ENCODE assay signal across 24 cellular contexts in the genomic region with DNA sequence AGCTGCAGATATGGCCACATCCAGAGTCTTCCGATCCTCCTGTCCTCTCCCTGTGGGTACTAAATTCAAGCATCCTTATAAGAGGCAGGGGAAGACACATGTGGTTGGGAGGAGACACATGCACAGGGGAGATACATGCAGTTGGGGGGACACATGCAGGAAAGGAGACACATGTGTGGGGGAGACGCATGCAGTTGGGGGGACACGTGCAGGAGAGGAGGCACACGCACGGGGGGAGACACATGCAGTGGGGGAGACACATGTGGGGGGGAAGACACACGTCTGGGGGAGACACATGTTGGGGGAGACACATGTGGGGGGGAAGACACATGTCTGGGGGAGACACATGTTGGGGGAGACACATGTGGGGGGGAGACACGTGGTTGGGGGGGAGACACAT. TPM values are rescaled to one million over a fixed set of nuclear protein-coding genes. Genes with fewer than 3 reads are reported as not detected.
"Had no signal": no experiment of that assay in that cellular context is flagged by ENCODE, and none has a peak within 500 bp of the region (broad histone marks: within the 10 kb centered on the region; RNA-seq: fewer than 3 reads in every experiment).

No MANE protein-coding gene starts in this region.

- H3K27ac Mint-ChIP-seq: activated CD8-positive, alpha-beta T cell treated with anti-CD3 and anti-CD28 coated beads for 36 hours; activated naive CD8-positive, alpha-beta T cell treated with anti-CD3 and anti-CD28 coated beads, Interleukin-2, amount 10 ng/mL, durations not matched to agents 7 days and 5 days; activated T-helper 17 cell treated with anti-CD3 and anti-CD28 coated beads, Interleukin-2, amount 50 U/mL, for 72 hours; T-helper 1 cell treated with Interleukin-12 subunit alpha and Interleukin-12 subunit beta and Interleukin-4 antibody, amounts not matched to agents 30 μg/mL and 1 μg/mL, for 36 hours had no signal

- H3K36me3 ChIP-seq: adrenal gland, breast epithelium, MG63 had no signal

- H3K4me3 ChIP-seq: adrenal gland, breast epithelium, MG63 had no signal

- H3K4me1 ChIP-seq: adrenal gland, breast epithelium had no signal

- H3K36me3 Mint-ChIP-seq: activated naive CD8-positive, alpha-beta T cell treated with anti-CD3 and anti-CD28 coated beads, Interleukin-2, amount 10 ng/mL, durations not matched to agents 7 days and 5 days had no signal

- DNase-seq: activated CD4-positive, alpha-beta T cell treated with anti-CD3 and anti-CD28 coated beads for 4 hours; activated CD8-positive, alpha-beta T cell treated with anti-CD3 and anti-CD28 coated beads for 36 hours; activated naive CD4-positive, alpha-beta T cell treated with anti-CD3 and anti-CD28 coated beads, Interleukin-2, amount 50 U/mL, for 16 hours; activated T-cell treated with anti-CD3 and anti-CD28 coated beads, Interleukin-2, amount 50 U/mL, for 4 hours; anterior cingulate cortex; MG63; MV-4-11; NCI-H1092 treated with DMSO at 0.1 percent for 48 hours; NCI-H1436; NCI-H1694 treated with DMSO at 0.1 percent for 48 hours; NCI-H2029 treated with DMSO at 0.1 percent for 48 hours; NCI-H510A treated with DMSO at 0.1 percent for 48 hours; NCI-H69; NK-92 treated with Interleukin-12 subunit alpha and Interleukin-12 subunit beta, amount 100 ng/mL, for 24 hours; OCI-M1; RPMI8226; SHP77 had no signal

- H3K4me1 Mint-ChIP-seq: activated naive CD8-positive, alpha-beta T cell treated with anti-CD3 and anti-CD28 coated beads, Interleukin-2, amount 10 ng/mL, durations not matched to agents 7 days and 5 days; activated T-helper 17 cell treated with anti-CD3 and anti-CD28 coated beads, Interleukin-2, amount 50 U/mL, for 72 hours had no signal

- H3K9me3 ChIP-seq: adrenal gland, MG63 had no signal

- H3K4me3 Mint-ChIP-seq: activated CD8-positive, alpha-beta T cell treated with anti-CD3 and anti-CD28 coated beads for 36 hours; activated naive CD8-positive, alpha-beta T cell treated with anti-CD3 and anti-CD28 coated beads, Interleukin-2, amount 10 ng/mL, durations not matched to agents 7 days and 5 days; activated T-cell treated with anti-CD3 and anti-CD28 coated beads, Interleukin-2, amount 50 U/mL, for 4 hours; activated T-helper 17 cell treated with anti-CD3 and anti-CD28 coated beads, Interleukin-2, amount 50 U/mL, for 72 hours; T-helper 1 cell treated with Interleukin-12 subunit alpha and Interleukin-12 subunit beta and Interleukin-4 antibody, amounts not matched to agents 30 μg/mL and 1 μg/mL, for 36 hours had no signal

- ATAC-seq: activated CD4-positive, CD25-positive, alpha-beta regulatory T cell treated with anti-CD3 and anti-CD28 coated beads, Interleukin-2, amount 50 U/mL, for 24 hours; activated CD8-positive, alpha-beta T cell treated with anti-CD3 and anti-CD28 coated beads for 36 hours; activated T-cell treated with anti-CD3 and anti-CD28 coated beads, Interleukin-2, amount 50 U/mL, for 4 hours; activated T-helper 17 cell treated with anti-CD3 and anti-CD28 coated beads, Interleukin-2, amount 50 U/mL, for 72 hours; Panc1 had no signal

- H3K27ac ChIP-seq: adrenal gland, breast epithelium had no signal

RNA-seq across cellular contexts. Expression of a gene that starts 21.2 kb away (rescaled TPM):
- total RNA-seq: activated CD8-positive, alpha-beta T cell treated with anti-CD3 and anti-CD28 coated beads for 36 hours; activated naive CD8-positive, alpha-beta T cell treated with anti-CD3 and anti-CD28 coated beads, Interleukin-2, amount 10 ng/mL, durations not matched to agents 7 days and 5 days had no signal
